9 cellular contexts compared by ENCODE assay signal in the genomic region with DNA sequence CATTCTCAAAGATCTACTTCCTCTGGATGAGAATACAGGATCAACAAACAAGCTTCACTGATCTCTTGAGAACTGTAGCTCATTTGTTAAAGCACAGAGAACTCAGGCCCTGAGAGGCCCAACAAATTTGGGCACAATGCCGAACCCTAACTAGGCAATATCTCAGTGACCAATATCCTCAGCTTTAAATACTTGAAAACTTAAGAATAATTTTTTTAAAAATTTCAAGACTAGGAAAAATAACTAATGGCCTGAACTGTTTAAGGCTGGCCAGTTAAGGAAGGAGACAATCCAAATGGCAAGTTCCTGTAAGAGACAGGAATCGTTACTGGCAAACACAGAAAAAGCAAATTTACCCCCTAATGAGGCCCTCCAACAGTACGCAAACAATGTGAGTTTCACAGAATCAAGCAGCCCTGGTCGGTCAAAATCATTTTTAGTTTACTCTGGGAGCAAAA. TPM values are rescaled to one million over a fixed set of nuclear protein-coding genes. Genes with fewer than 3 reads are reported as not detected.
A peak's percentile ranks its signal among the peaks of the same experiment; 100 is the strongest.
DNase-seq lines count a peak whose midpoint lies in the region; ATAC-seq and TF ChIP-seq lines count a peak whose summit lies in the region.
"Had no signal": no experiment of that assay in that cellular context is flagged by ENCODE, and none has a peak within 500 bp of the region (broad histone marks: within the 10 kb centered on the region; RNA-seq: fewer than 3 reads in every experiment).

No MANE protein-coding gene starts in this region.

- TF ChIP-seq EP300 in ovary (IDR thresholded peaks at IDR 0.05): no peak

- no peaks in the 10 kb centered on the region for H3K9me3 ChIP-seq in ovary

- H3K36me3 Mint-ChIP-seq in CD14-positive monocyte: peaks cover 59 to 76% of the 10 kb centered on the region in 2 donors
- peaks cover 16% of the 10 kb centered on the region for H3K36me3 Mint-ChIP-seq in activated naive CD8-positive, alpha-beta T cell treated with anti-CD3 and anti-CD28 coated beads for 36 hours

- H3K4me3 Mint-ChIP-seq in CD14-positive monocyte: no peak overlapping the region
- H3K4me3 Mint-ChIP-seq in activated naive CD8-positive, alpha-beta T cell treated with anti-CD3 and anti-CD28 coated beads for 36 hours: no peak overlapping the region
- H3K4me3 Mint-ChIP-seq: activated naive CD4-positive, alpha-beta T cell treated with anti-CD3 and anti-CD28 coated beads, Interleukin-2, amount 50 U/mL, for 24 hours had no signal

- H3K27me3 ChIP-seq in ovary: no peaks in the 10 kb centered on the region

- peak overlapping the region; percentile 2 for H3K4me3 ChIP-seq in ovary

- peak; percentile 18; the same call in 2 of the 3 replicates for ATAC-seq in SK-N-SH treated with all-trans-retinoic acid at 6 μM for 48 hours
- ATAC-seq in GM18858 (IDR thresholded peaks at IDR 0.05; ENCODE audit: unreplicated experiment): no peak

- no peak for DNase-seq in CD14-positive monocyte (ENCODE audit: low spot score)
- peak; percentile 81 for DNase-seq in globus pallidus (ENCODE audit: low spot score)
- peak in 3 of 5 donors; percentile 50 to 60 (median 51) for DNase-seq in ovary
- DNase-seq in NK-92 treated with Interleukin-12 subunit alpha and Interleukin-12 subunit beta, amount 100 ng/mL, for 24 hours (lab: John Stamatoyannopoulos, UW): no peak
- no peak for DNase-seq in NCI-H2171 (lab: John Stamatoyannopoulos, UW)
- DNase-seq in activated naive CD8-positive, alpha-beta T cell treated with anti-CD3 and anti-CD28 coated beads for 36 hours: no peak

- TF ChIP-seq CTCF in CD14-positive monocyte (IDR thresholded peaks at IDR 0.05) (no peak), ovary (IDR thresholded peaks at IDR 0.05) (no peak)

- H3K27me3 Mint-ChIP-seq in CD14-positive monocyte (ENCODE audit: low read depth in 3 of 3): no peaks in the 10 kb centered on the region
- H3K27me3 Mint-ChIP-seq in activated naive CD8-positive, alpha-beta T cell treated with anti-CD3 and anti-CD28 coated beads for 36 hours: no peaks in the 10 kb centered on the region
- H3K27me3 Mint-ChIP-seq: activated naive CD4-positive, alpha-beta T cell treated with anti-CD3 and anti-CD28 coated beads, Interleukin-2, amount 50 U/mL, for 24 hours had no signal

- TF ChIP-seq POLR2A in ovary (IDR thresholded peaks at IDR 0.05): peak; percentile 20

- H3K9me3 Mint-ChIP-seq in CD14-positive monocyte: no peaks in the 10 kb centered on the region
- H3K9me3 Mint-ChIP-seq in activated naive CD8-positive, alpha-beta T cell treated with anti-CD3 and anti-CD28 coated beads for 36 hours: no peaks in the 10 kb centered on the region
- H3K9me3 Mint-ChIP-seq: activated naive CD4-positive, alpha-beta T cell treated with anti-CD3 and anti-CD28 coated beads, Interleukin-2, amount 50 U/mL, for 24 hours had no signal

- intact Hi-C loops in CD14-positive monocyte (cut with micrococcal nuclease): no loop called here
- intact Hi-C loops in ovary (cut with DNase I): no loop called here

- no peaks in the 10 kb centered on the region for H3K36me3 ChIP-seq in ovary

- peak overlapping the region in 4 of 7 donors; percentile 54 to 83 (median 66) for H3K27ac Mint-ChIP-seq in CD14-positive monocyte
- no peak overlapping the region for H3K27ac Mint-ChIP-seq in activated naive CD8-positive, alpha-beta T cell treated with anti-CD3 and anti-CD28 coated beads for 36 hours
- H3K27ac Mint-ChIP-seq: activated naive CD4-positive, alpha-beta T cell treated with anti-CD3 and anti-CD28 coated beads, Interleukin-2, amount 50 U/mL, for 24 hours had no signal

- peaks cover 6% of the 10 kb centered on the region for H3K4me1 ChIP-seq in ovary (ENCODE audit: insufficient read depth)

- WGBS in ovary, 3 donors: 5 to 7% (median 7%) methylated on average over 4 of the region's 4 CpGs

- peaks cover 36% of the 10 kb centered on the region for H3K4me1 Mint-ChIP-seq in CD14-positive monocyte
- H3K4me1 Mint-ChIP-seq in activated naive CD8-positive, alpha-beta T cell treated with anti-CD3 and anti-CD28 coated beads for 36 hours: peaks cover 4% of the 10 kb centered on the region

- H3K27ac ChIP-seq in ovary: peak overlapping the region; percentile 62 to 78

TF ChIP-seq in SK-N-SH treated with all-trans-retinoic acid at 6 μM for 48 hours, 23 proteins besides CTCF, POLR2A, EP300 and RAD21:
- TF ChIP-seq, protein P1, sequence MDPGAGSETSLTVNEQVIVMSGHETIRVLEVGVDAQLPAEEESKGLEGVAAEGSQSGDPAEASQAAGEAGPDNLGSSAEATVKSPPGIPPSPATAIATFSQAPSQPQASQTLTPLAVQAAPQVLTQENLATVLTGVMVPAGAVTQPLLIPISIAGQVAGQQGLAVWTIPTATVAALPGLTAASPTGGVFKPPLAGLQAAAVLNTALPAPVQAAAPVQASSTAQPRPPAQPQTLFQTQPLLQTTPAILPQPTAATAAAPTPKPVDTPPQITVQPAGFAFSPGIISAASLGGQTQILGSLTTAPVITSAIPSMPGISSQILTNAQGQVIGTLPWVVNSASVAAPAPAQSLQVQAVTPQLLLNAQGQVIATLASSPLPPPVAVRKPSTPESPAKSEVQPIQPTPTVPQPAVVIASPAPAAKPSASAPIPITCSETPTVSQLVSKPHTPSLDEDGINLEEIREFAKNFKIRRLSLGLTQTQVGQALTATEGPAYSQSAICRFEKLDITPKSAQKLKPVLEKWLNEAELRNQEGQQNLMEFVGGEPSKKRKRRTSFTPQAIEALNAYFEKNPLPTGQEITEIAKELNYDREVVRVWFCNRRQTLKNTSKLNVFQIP (CRISPR knock-in tag; IDR thresholded peaks at IDR 0.05; ENCODE audit: borderline replicate concordance, low read depth): no peak
- TF ChIP-seq TOX (CRISPR knock-in tag; IDR thresholded peaks at IDR 0.05; ENCODE audit: borderline replicate concordance) (no peak), PPARA (CRISPR knock-in tag; IDR thresholded peaks at IDR 0.05; ENCODE audit: borderline replicate concordance) (no peak)
TF ChIP-seq in SK-N-SH treated with all-trans-retinoic acid at 6 μM for 48 hours: peak in this region for 0.

RNA-seq across cellular contexts. Expression of a gene that starts 39.7 kb away (rescaled TPM):
- 100 to 1,000 TPM in 1 of 2 donors, 10 to 100 TPM in 1; 81.8 to 116 TPM for polyA plus RNA-seq in CD14-positive monocyte
- 10 to 100 TPM; 57.8 to 88.5 (median 62.0) TPM for total RNA-seq in ovary
- 10 to 100 TPM; 49.1 to 92.3 TPM for polyA plus RNA-seq in ovary
- total RNA-seq in activated naive CD8-positive, alpha-beta T cell treated with anti-CD3 and anti-CD28 coated beads for 36 hours: 10 to 100 TPM; 41.8 to 46.8 TPM

Comparison
In these comparisons a context has a peak if more than half of its experiments do, and no peak if none do; other contexts are left out.
1. DNase-seq: peak in globus pallidus (single experiment) and ovary (3 of 5); none in CD14-positive monocyte (single experiment), NK-92 treated with Interleukin-12 subunit alpha and Interleukin-12 subunit beta, amount 100 ng/mL, for 24 hours (single experiment), NCI-H2171 (single experiment) and activated naive CD8-positive, alpha-beta T cell treated with anti-CD3 and anti-CD28 coated beads for 36 hours (single experiment).